ENCODE assay signal across 8 cellular contexts in genomic region chr6:71248306-71248705, GRCh38. TPM values are rescaled to one million over a fixed set of nuclear protein-coding genes. Genes with fewer than 3 reads are reported as not detected.
DNase-seq lines count a peak whose midpoint lies in the region; ATAC-seq and TF ChIP-seq lines count a peak whose summit lies in the region.

No MANE protein-coding gene starts in this region.

- no peaks in the 10 kb centered on the region for H3K27me3 ChIP-seq in BE2C

- H3K4me1 Mint-ChIP-seq in stimulated activated memory B cell treated with anti-CD40 and anti-IgM and Interleukin-4, amounts not matched to agents 10 μg/mL and 1 μg/mL and 100 μg/mL, for 72 hours, result peaks cover 36% of the 10 kb centered on the region
- H3K4me1 Mint-ChIP-seq in activated CD4-positive, alpha-beta T cell treated with anti-CD3 and anti-CD28 coated beads, Interleukin-2, amount 10 ng/mL, durations not matched to agents 7 days and 5 days, result peaks cover 2% of the 10 kb centered on the region

- no peaks in the 10 kb centered on the region for H3K36me3 ChIP-seq in BE2C

- POLR2A ChIA-PET in activated CD4-positive, alpha-beta T cell treated with anti-CD3 and anti-CD28 coated beads, Interleukin-2, amount 10 ng/mL, durations not matched to agents 7 days and 5 days (lab: Charles Lee), result no interaction called here

- H3K9me3 Mint-ChIP-seq in stimulated activated memory B cell treated with anti-CD40 and anti-IgM and Interleukin-4, amounts not matched to agents 10 μg/mL and 1 μg/mL and 100 μg/mL, for 72 hours, result no peaks in the 10 kb centered on the region
- no peaks in the 10 kb centered on the region for H3K9me3 Mint-ChIP-seq in activated CD4-positive, alpha-beta T cell treated with anti-CD3 and anti-CD28 coated beads, Interleukin-2, amount 10 ng/mL, durations not matched to agents 7 days and 5 days

- peaks cover 9% of the 10 kb centered on the region for H3K4me1 ChIP-seq in BE2C

- no peak overlapping the region for H3K4me3 ChIP-seq in BE2C (ENCODE audit: low read depth, low read length)

- ATAC-seq in GM19023 (IDR thresholded peaks at IDR 0.05; ENCODE audit: unreplicated experiment) (peak; percentile 69), HG03064 (IDR thresholded peaks at IDR 0.05; ENCODE audit: low read depth, unreplicated experiment) (peak; percentile 82)
- ATAC-seq in stimulated activated memory B cell treated with anti-CD40 and anti-IgM and Interleukin-4, amounts not matched to agents 10 μg/mL and 1 μg/mL and 100 μg/mL, for 72 hours, result peak; percentile 92

- H3K27ac Mint-ChIP-seq in stimulated activated memory B cell treated with anti-CD40 and anti-IgM and Interleukin-4, amounts not matched to agents 10 μg/mL and 1 μg/mL and 100 μg/mL, for 72 hours, result peak overlapping the region; percentile 73
- H3K27ac Mint-ChIP-seq in activated CD4-positive, alpha-beta T cell treated with anti-CD3 and anti-CD28 coated beads, Interleukin-2, amount 10 ng/mL, durations not matched to agents 7 days and 5 days, result no peak overlapping the region

- no peaks in the 10 kb centered on the region for H3K27me3 Mint-ChIP-seq in stimulated activated memory B cell treated with anti-CD40 and anti-IgM and Interleukin-4, amounts not matched to agents 10 μg/mL and 1 μg/mL and 100 μg/mL, for 72 hours
- peaks cover 6% of the 10 kb centered on the region for H3K27me3 Mint-ChIP-seq in activated CD4-positive, alpha-beta T cell treated with anti-CD3 and anti-CD28 coated beads, Interleukin-2, amount 10 ng/mL, durations not matched to agents 7 days and 5 days

- H3K4me3 Mint-ChIP-seq in stimulated activated memory B cell treated with anti-CD40 and anti-IgM and Interleukin-4, amounts not matched to agents 10 μg/mL and 1 μg/mL and 100 μg/mL, for 72 hours, result no peak overlapping the region
- no peak overlapping the region for H3K4me3 Mint-ChIP-seq in activated CD4-positive, alpha-beta T cell treated with anti-CD3 and anti-CD28 coated beads, Interleukin-2, amount 10 ng/mL, durations not matched to agents 7 days and 5 days

- H3K9me3 ChIP-seq in BE2C, result no peaks in the 10 kb centered on the region

- no peak for TF ChIP-seq CTCF in BE2C (IDR thresholded peaks at IDR 0.05; ENCODE audit: low read depth, low read length)

- DNase-seq in RPMI7951 (ENCODE audit: low read depth) (peak; percentile 90), glomerular visceral epithelial cell (ENCODE audit: extremely low spot score) (peak; percentile 94), mesenteric fat pad (ENCODE audit: low spot score) (no peak), BE2C (no peak)
- no peak for DNase-seq in activated CD4-positive, alpha-beta T cell treated with anti-CD3 and anti-CD28 coated beads, Interleukin-2, amount 10 ng/mL, durations not matched to agents 7 days and 5 days

- CTCF ChIA-PET in activated CD4-positive, alpha-beta T cell treated with anti-CD3 and anti-CD28 coated beads, Interleukin-2, amount 10 ng/mL, durations not matched to agents 7 days and 5 days (lab: Charles Lee), result interaction anchor here (0.6 kb wide), 1 partner anchor 361 kb away, joined by 5 read pairs; no protein-coding TSS in a partner anchor

- H3K36me3 Mint-ChIP-seq in stimulated activated memory B cell treated with anti-CD40 and anti-IgM and Interleukin-4, amounts not matched to agents 10 μg/mL and 1 μg/mL and 100 μg/mL, for 72 hours, result no peaks in the 10 kb centered on the region
- H3K36me3 Mint-ChIP-seq in activated CD4-positive, alpha-beta T cell treated with anti-CD3 and anti-CD28 coated beads, Interleukin-2, amount 10 ng/mL, durations not matched to agents 7 days and 5 days (ENCODE audit: low read depth), result no peaks in the 10 kb centered on the region

RNA-seq across cellular contexts. Expression of gene OGFRL1, which starts 40.3 kb away (rescaled TPM):
- 8.4 and 9.5 TPM in 2 replicates for total RNA-seq in RPMI7951 (2014; rRNA removed; shearing (Covaris generic))
- total RNA-seq in activated CD4-positive, alpha-beta T cell treated with anti-CD3 and anti-CD28 coated beads, Interleukin-2, amount 10 ng/mL, durations not matched to agents 7 days and 5 days, result 10 to 100 TPM in 1 of 2 experiments, 1 to 10 TPM in 1; 8.9 to 10.8 TPM
- 40.5 TPM for total RNA-seq in mesenteric fat pad
- 4.6 TPM for polyA plus RNA-seq in BE2C (2012; ENCODE audit: insufficient read depth, insufficient read length, low read depth)

Comparison
In these comparisons a context has a peak if more than half of its experiments do, and no peak if none do; other contexts are left out.
1. DNase-seq: peak in RPMI7951 (single experiment) and glomerular visceral epithelial cell (single experiment); none in activated CD4-positive, alpha-beta T cell treated with anti-CD3 and anti-CD28 coated beads, Interleukin-2, amount 10 ng/mL, durations not matched to agents 7 days and 5 days (single experiment), mesenteric fat pad (single experiment) and BE2C (single experiment).
2. Peak in every context shown above with its lines, with median percentiles within 50 percentile points of each other: ATAC-seq.